In the genomic region with DNA sequence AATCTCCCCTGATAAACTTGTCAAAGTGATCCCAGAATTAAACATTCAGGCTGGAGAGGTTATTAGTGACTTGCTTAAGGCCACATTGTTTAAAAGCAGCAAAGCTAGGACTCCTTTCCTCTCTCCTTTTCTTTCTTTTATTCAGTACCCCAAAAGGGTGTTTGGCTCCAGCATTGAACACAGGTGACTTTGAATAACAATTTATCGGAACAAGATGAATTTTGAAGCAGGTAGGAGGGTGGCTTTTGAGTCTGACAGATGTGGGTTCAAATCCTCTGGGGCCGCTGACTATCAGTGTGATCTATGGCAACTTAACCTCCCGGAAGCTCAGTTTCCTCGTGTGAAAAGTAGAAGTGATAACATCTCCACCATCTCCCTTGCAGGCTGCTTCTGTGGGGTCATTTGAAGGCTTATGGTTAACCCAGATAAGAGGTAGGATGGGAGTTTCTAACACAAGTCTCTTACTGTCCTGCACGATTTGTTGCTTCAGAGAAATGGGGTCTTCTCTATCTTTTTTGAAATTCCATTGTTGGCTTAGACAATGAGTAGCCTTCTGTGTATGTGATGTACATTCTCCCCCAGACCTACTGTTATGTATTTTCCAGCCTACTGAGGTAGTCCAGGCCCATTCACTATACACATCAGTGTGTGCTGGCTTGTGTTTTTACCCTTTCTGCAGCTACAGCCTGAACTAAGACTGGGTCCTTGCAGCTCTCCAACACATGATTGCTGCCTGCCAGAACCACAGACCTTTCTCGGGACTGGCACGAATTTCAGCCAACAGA, we compare ENCODE assay signal across 9 cellular contexts. TPM values are rescaled to one million over a fixed set of nuclear protein-coding genes. Genes with fewer than 3 reads are reported as not detected.
DNase-seq lines count a peak whose midpoint lies in the region; ATAC-seq and TF ChIP-seq lines count a peak whose summit lies in the region.
"Had no signal": no experiment of that assay in that cellular context is flagged by ENCODE, and none has a peak within 500 bp of the region (broad histone marks: within the 10 kb centered on the region; RNA-seq: fewer than 3 reads in every experiment).

No MANE protein-coding gene starts in this region.

- 57% methylated on average over 7 of the region's 7 CpGs for WGBS in esophagus muscularis mucosa

- H3K4me1 Mint-ChIP-seq in stimulated activated effector memory CD8-positive, alpha-beta T cell treated with anti-CD3 and anti-CD28 coated beads, Interleukin-12 subunit alpha, Interleukin-12 subunit beta, amount 100 ng/mL, for 72 hours: peaks cover 56% of the 10 kb centered on the region

- H3K36me3 Mint-ChIP-seq in stimulated activated effector memory CD8-positive, alpha-beta T cell treated with anti-CD3 and anti-CD28 coated beads, Interleukin-12 subunit alpha, Interleukin-12 subunit beta, amount 100 ng/mL, for 72 hours: no peaks in the 10 kb centered on the region

- H3K4me2 ChIP-seq in HCT116 (ENCODE audit: low read length): peak overlapping the region; percentile 55

- peak overlapping the region; percentile 63 for H2AFZ ChIP-seq in HCT116 (ENCODE audit: low read depth, low read length, poor library complexity, severe bottlenecking)

- no peak for TF ChIP-seq EP300 in esophagus muscularis mucosa (IDR thresholded peaks at IDR 0.05)

- TSS peak; percentile 94 for BruUV-seq in HCT116 (replicated peaks; lab: Mats Ljungman, UMichigan)

- DNase-seq in HCT116 (ENCODE audit: low read depth, low spot score) (no peak), SKM-1 treated with dmso at 0.1 percent for 144 hours (lab: John Stamatoyannopoulos, UW; ENCODE audit: unreplicated experiment) (peak; percentile 11), esophagus muscularis mucosa (ENCODE audit: extremely low spot score) (no peak), posterior vena cava (ENCODE audit: low spot score) (no peak), CD1c-positive myeloid dendritic cell (ENCODE audit: extremely low spot score) (no peak), NCI-H2227 (lab: John Stamatoyannopoulos, UW; ENCODE audit: unreplicated experiment) (no peak)
- DNase-seq in stimulated activated effector memory CD8-positive, alpha-beta T cell treated with anti-CD3 and anti-CD28 coated beads, Interleukin-12 subunit alpha, Interleukin-12 subunit beta, amount 100 ng/mL, for 72 hours (ENCODE audit: low spot score in 2 of 2): no peak
- DNase-seq in activated CD4-positive, CD25-positive, alpha-beta regulatory T cell treated with anti-CD3 and anti-CD28 coated beads, Interleukin-2, amount 50 U/mL, for 72 hours: no peak
- DNase-seq: retina had no signal

- no peaks in the 10 kb centered on the region for H3K9me3 Mint-ChIP-seq in stimulated activated effector memory CD8-positive, alpha-beta T cell treated with anti-CD3 and anti-CD28 coated beads, Interleukin-12 subunit alpha, Interleukin-12 subunit beta, amount 100 ng/mL, for 72 hours

- TF ChIP-seq POLR2A in HCT116 (IDR thresholded peaks at IDR 0.05; ENCODE audit: borderline replicate concordance, extremely low read depth, insufficient read depth, insufficient read length) (no peak), esophagus muscularis mucosa (IDR thresholded peaks at IDR 0.05; ENCODE audit: low read depth) (no peak)

- H3K27me3 ChIP-seq in HCT116 (ENCODE audit: insufficient read depth, low read length): no peaks in the 10 kb centered on the region
- no peaks in the 10 kb centered on the region for H3K27me3 ChIP-seq in esophagus muscularis mucosa

- peak overlapping the region; percentile 94 for H3K27ac Mint-ChIP-seq in stimulated activated effector memory CD8-positive, alpha-beta T cell treated with anti-CD3 and anti-CD28 coated beads, Interleukin-12 subunit alpha, Interleukin-12 subunit beta, amount 100 ng/mL, for 72 hours

- H3K4me3 Mint-ChIP-seq in stimulated activated effector memory CD8-positive, alpha-beta T cell treated with anti-CD3 and anti-CD28 coated beads, Interleukin-12 subunit alpha, Interleukin-12 subunit beta, amount 100 ng/mL, for 72 hours: peak overlapping the region; percentile 39

- POLR2A ChIA-PET in HCT116 (lab: Charles Lee): interaction anchor here (1.8 kb wide), 1 partner anchor 8 kb away, joined by 4 read pairs; no protein-coding TSS in a partner anchor

- H3K4me1 ChIP-seq in HCT116 (ENCODE audit: control insufficient read depth in 1 of 2, insufficient read depth in 2 of 2, low read length in 2 of 2) (peaks cover 28 to 44% of the 10 kb centered on the region in 2 experiments), esophagus muscularis mucosa (peaks cover 15 to 43% (median 40%) of the 10 kb centered on the region in 4 donors)

- H3K9me3 ChIP-seq in HCT116 (ENCODE audit: control insufficient read depth in 1 of 2, insufficient read depth in 1 of 2, low read depth in 1 of 2, low read length in 2 of 2) (no peaks in the 10 kb centered on the region), esophagus muscularis mucosa (no peaks in the 10 kb centered on the region)

- no peaks in the 10 kb centered on the region for H3K79me2 ChIP-seq in HCT116 (ENCODE audit: insufficient read depth, low read length)

- 0 out of 4 replicates have a peak overlapping the region, but pooled peaks of 1 of the 2 experiments have one; percentile 14 for H3K4me3 ChIP-seq in HCT116 (replicated peaks in 1 of 2; ENCODE audit: low read depth in 1 of 2, low read length in 2 of 2)
- no peak overlapping the region for H3K4me3 ChIP-seq in esophagus muscularis mucosa

- TF ChIP-seq CTCF in HCT116 (IDR thresholded peaks at IDR 0.05 in 2 of 3, conservative IDR thresholded peaks at IDR 0.05 in 1 of 3; ENCODE audit: borderline replicate concordance in 1 of 3, insufficient read depth in 1 of 3, low read depth in 2 of 3, low read length in 2 of 3) (no peak), esophagus muscularis mucosa (IDR thresholded peaks at IDR 0.05) (no peak)

- no peaks in the 10 kb centered on the region for H4K20me1 ChIP-seq in HCT116 (ENCODE audit: insufficient read depth)

- no peak for TF ChIP-seq RAD21 in HCT116 (IDR thresholded peaks at IDR 0.05; ENCODE audit: low read depth)

- RAD21 ChIA-PET in HCT116 (lab: Charles Lee; ENCODE audit: low non-redundant PET in 1 of 2, low total read pairs in 2 of 2, uncharacterized antibody in 2 of 2, unreplicated experiment in 2 of 2): no interaction called here

- ATAC-seq in HCT116: peak; percentile 55
- peak; percentile 63 for ATAC-seq in stimulated activated effector memory CD8-positive, alpha-beta T cell treated with anti-CD3 and anti-CD28 coated beads, Interleukin-12 subunit alpha, Interleukin-12 subunit beta, amount 100 ng/mL, for 72 hours

- H3K36me3 ChIP-seq in HCT116 (ENCODE audit: control insufficient read depth in 1 of 2, insufficient read depth in 2 of 2, low read length in 2 of 2) (no peaks in the 10 kb centered on the region), esophagus muscularis mucosa (no peaks in the 10 kb centered on the region)

- H3K9ac ChIP-seq in HCT116 (ENCODE audit: low read length): peak overlapping the region; percentile 15; the same call in 1 of the 2 replicates

- no peaks in the 10 kb centered on the region for H3K9me2 ChIP-seq in HCT116 (ENCODE audit: insufficient read depth)

- CTCF ChIA-PET in HCT116 (lab: Charles Lee): interaction anchor here (0.8 to 1.1 kb wide), 3 partner anchors 9 to 14 kb away, joined by 3 read pairs; no protein-coding TSS in a partner anchor

- intact Hi-C loops in HCT116 (cut with micrococcal nuclease): no loop called here
- intact Hi-C loops in esophagus muscularis mucosa (cut with DNase I): no loop called here
- intact Hi-C loops in posterior vena cava (cut with DNase I): loop anchor here in 1 of 2 donors (10.0 kb wide), 1 partner anchor 950 kb away; no protein-coding TSS in a partner anchor

- H3K27ac ChIP-seq in HCT116 (ENCODE audit: low read depth, low read length) (peak overlapping the region; percentile 54), esophagus muscularis mucosa (replicated peaks in 1 of 4) (peak overlapping the region; percentile 64 to 75 (median 70))

TF ChIP-seq in HCT116, 20 proteins besides CTCF, POLR2A, EP300 and RAD21:
- TF ChIP-seq EGR1 (IDR thresholded peaks at IDR 0.05; ENCODE audit: low read depth) (no peak), ZFX (IDR thresholded peaks at IDR 0.05) (0 out of 2 replicates have a peak, but pooled peaks have one; percentile 9), SIN3A (IDR thresholded peaks at IDR 0.05; ENCODE audit: low read depth) (no peak)

RNA-seq across cellular contexts. Expression of gene JUN, which starts 29.0 kb away (rescaled TPM):
- total RNA-seq in HCT116 (2021; ENCODE audit: unreplicated experiment): 18.7 TPM
- polyA plus RNA-seq in HCT116 (2012): 42.4 and 58.4 TPM in 2 replicates
- 100 to 1,000 TPM in 3 of 4 donors, 10 to 100 TPM in 1; 77.7 to 126 (median 111) TPM for total RNA-seq in esophagus muscularis mucosa
- 100 to 1,000 TPM; 120 to 219 TPM for total RNA-seq in posterior vena cava

RNA-seq across cellular contexts. Expression of gene MYSM1, which starts 55.0 kb away (rescaled TPM):
- 37.5 TPM for total RNA-seq in HCT116 (2021; ENCODE audit: unreplicated experiment)
- polyA plus RNA-seq in HCT116 (2012): 5.4 and 6.1 TPM in 2 replicates
- 10 to 100 TPM in 3 of 4 donors, 1 to 10 TPM in 1; 9.3 to 17.1 (median 14.0) TPM for total RNA-seq in esophagus muscularis mucosa
- total RNA-seq in posterior vena cava: 10 to 100 TPM; 29.6 to 29.9 TPM
